Comparison of ENCODE assay signal across 8 cellular contexts in the genomic region with DNA sequence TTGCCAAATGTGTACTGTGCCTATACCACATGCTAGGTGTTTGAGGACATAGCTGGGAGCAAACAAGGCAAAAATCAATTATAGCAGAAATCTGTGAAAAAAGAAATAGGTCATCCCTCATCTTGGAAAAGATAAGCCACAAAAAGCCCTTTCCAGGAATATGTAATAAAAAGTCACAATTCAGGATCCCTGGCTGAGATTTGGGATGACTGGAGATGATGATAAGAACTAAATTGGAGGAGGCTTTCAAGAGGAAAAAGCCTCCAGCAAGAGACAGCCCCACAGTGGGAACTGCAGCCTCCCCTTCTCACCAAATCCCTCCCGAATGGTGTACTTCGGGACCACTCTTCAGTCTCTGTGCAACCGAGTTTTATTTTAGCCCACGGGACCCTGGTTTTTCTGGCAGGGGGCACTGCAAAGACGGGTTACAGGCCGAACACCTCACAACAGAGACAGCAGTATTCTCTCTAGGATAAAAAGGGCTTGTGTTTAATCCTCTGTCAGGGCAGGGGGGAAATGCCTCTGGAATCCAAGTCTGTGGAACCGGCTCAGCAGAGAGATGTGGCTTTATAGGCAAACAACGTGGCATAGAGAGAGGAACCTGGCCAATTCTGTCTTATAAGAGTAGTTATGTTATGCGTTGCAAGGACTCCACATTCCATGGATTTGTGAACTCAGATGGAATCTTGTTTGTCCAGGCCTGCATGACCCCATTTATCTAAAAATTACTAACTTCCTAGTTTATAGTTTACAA. TPM values are rescaled to one million over a fixed set of nuclear protein-coding genes. Genes with fewer than 3 reads are reported as not detected.
DNase-seq lines count a peak whose midpoint lies in the region; ATAC-seq and TF ChIP-seq lines count a peak whose summit lies in the region.

No MANE protein-coding gene starts in this region.

- peaks cover 9 to 19% of the 10 kb centered on the region in 2 donors for H3K4me1 ChIP-seq in left lung
- H3K4me1 ChIP-seq in subcutaneous abdominal adipose tissue (ENCODE audit: control insufficient read depth in 5 of 5, insufficient read depth in 5 of 5, low read length in 5 of 5): peaks cover 1 to 59% (median 46%) of the 10 kb centered on the region in 5 donors

- peaks cover 0 to 10% of the 10 kb centered on the region in 2 donors for H3K27me3 ChIP-seq in left lung
- no peaks in the 10 kb centered on the region for H3K27me3 ChIP-seq in subcutaneous abdominal adipose tissue (ENCODE audit: control insufficient read depth in 5 of 5, insufficient read depth in 4 of 5, low read length in 5 of 5)

- H3K27ac ChIP-seq in left lung (peak overlapping the region; percentile 84 to 94), subcutaneous abdominal adipose tissue (ENCODE audit: low read depth, low read length) (peak overlapping the region; percentile 95)

- H3K9me3 ChIP-seq in left lung (no peaks in the 10 kb centered on the region), subcutaneous abdominal adipose tissue (ENCODE audit: control insufficient read depth in 5 of 5, low read length in 5 of 5) (no peaks in the 10 kb centered on the region)

- H3K9ac ChIP-seq in subcutaneous abdominal adipose tissue (ENCODE audit: low read length in 5 of 5): peak overlapping the region in 2 of 5 donors; percentile 16 to 64

- intact Hi-C loops in left lung (cut with DNase I): no loop called here

- in situ Hi-C loops in T47D (cut with HindIII; ENCODE audit: low pct_unique_long_range_greater_than_20kb, low sequenced_read_pairs): no loop called here

- DNase-seq in DMS153 treated with DMSO at 0.1 percent for 48 hours (lab: John Stamatoyannopoulos, UW; ENCODE audit: unreplicated experiment): peak; percentile 3
- DNase-seq in DMS153 (lab: John Stamatoyannopoulos, UW): no peak
- peak; percentile 28 to 98 for DNase-seq in T47D (ENCODE audit: low read depth in 1 of 2, low spot score in 1 of 2)
- DNase-seq in left lung: no peak
- no peak for DNase-seq in stimulated activated CD4-positive, alpha-beta T cell treated with anti-CD3 and anti-CD28 coated beads, Interleukin-2, amount 100 ng/mL, for 48 hours

- no peaks in the 10 kb centered on the region for H3K36me3 ChIP-seq in left lung
- H3K36me3 ChIP-seq in subcutaneous abdominal adipose tissue (ENCODE audit: control insufficient read depth in 5 of 5, insufficient read depth in 5 of 5, low read length in 5 of 5): peaks cover 0 to 3% (median 0%) of the 10 kb centered on the region in 5 donors

- H3K4me3 ChIP-seq in left lung: no peak overlapping the region
- H3K4me3 ChIP-seq in subcutaneous abdominal adipose tissue (ENCODE audit: low read depth in 1 of 5, low read length in 5 of 5): peak overlapping the region in 2 of 5 donors; percentile 28 to 79

- ATAC-seq in left lung (peak; percentile 14), GM18498 (IDR thresholded peaks at IDR 0.05; ENCODE audit: unreplicated experiment) (no peak), HG03342 (IDR thresholded peaks at IDR 0.05; ENCODE audit: unreplicated experiment) (no peak)

- no peak for TF ChIP-seq CTCF in left lung (IDR thresholded peaks at IDR 0.05)

RNA-seq across cellular contexts. Expression of a gene that starts 1.2 kb away (rescaled TPM):
- total RNA-seq in left lung: 10 to 100 TPM; 69.6 to 84.8 TPM

Comparison
In these comparisons a context has a peak if more than half of its experiments do, and no peak if none do; other contexts are left out.
1. DNase-seq: peak in DMS153 treated with DMSO at 0.1 percent for 48 hours (single experiment) and T47D (2 of 2); none in DMS153 (single experiment), left lung (0 of 2) and stimulated activated CD4-positive, alpha-beta T cell treated with anti-CD3 and anti-CD28 coated beads, Interleukin-2, amount 100 ng/mL, for 48 hours (0 of 2).